12 cellular contexts compared by ENCODE assay signal in the genomic region with DNA sequence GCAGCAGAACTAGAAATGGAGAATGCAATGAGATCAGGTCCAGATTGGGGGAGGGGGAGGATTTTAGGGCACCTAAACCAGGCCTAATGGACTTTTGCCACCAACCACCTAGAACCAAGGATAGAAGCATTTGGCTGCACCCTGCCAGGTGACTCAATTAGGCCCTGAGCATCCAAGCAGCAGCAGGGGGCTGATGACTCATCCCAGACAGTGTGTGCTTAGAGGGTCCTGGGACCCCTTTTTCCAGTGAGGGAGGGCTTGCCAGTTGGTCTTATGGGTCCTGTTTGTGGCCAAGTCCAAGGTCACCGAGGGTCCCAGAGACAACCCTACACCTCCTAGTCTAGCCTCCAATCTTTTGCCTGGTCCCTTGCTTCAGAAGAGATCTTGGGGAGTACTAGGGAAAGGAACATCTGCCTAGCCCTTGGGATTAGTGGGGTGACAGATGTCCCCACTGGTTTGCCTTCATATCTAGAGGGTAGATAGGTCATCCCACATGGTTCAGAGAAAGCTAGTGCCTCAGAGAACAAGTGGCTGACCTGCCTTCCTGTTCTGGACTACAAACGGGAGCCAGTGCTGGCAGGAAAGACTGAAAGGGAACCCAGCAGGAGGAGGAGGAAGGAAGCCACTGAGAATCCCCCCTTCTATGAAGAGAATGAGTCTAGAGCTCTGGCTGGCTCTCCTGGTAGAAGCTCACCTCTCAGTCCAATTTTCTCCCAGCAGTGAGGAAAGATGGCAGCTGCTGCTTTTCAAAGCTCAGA. TPM values are rescaled to one million over a fixed set of nuclear protein-coding genes. Genes with fewer than 3 reads are reported as not detected.
DNase-seq lines count a peak whose midpoint lies in the region; ATAC-seq, FAIRE-seq and TF ChIP-seq lines count a peak whose summit lies in the region.
"Had no signal": no experiment of that assay in that cellular context is flagged by ENCODE, and none has a peak within 500 bp of the region (broad histone marks: within the 10 kb centered on the region; RNA-seq: fewer than 3 reads in every experiment).

No MANE protein-coding gene starts in this region.

- H2BK5ac ChIP-seq in neuronal stem cell (ENCODE audit: low read length): no peak overlapping the region

- H3K4me3 ChIP-seq in HUES64 (ENCODE audit: low read length) (peak overlapping the region; percentile 64; the same call in 1 of the 2 replicates), neuronal stem cell (ENCODE audit: low read length in 2 of 2) (no peak overlapping the region)

- no peak overlapping the region for H2BK12ac ChIP-seq in neuronal stem cell (ENCODE audit: low read length)

- H2AFZ ChIP-seq in neuronal stem cell (ENCODE audit: low read length): peak overlapping the region; percentile 14

- peaks cover 24% of the 10 kb centered on the region for H3K4me1 ChIP-seq in HUES64 (ENCODE audit: insufficient read depth, low read length)
- H3K4me1 ChIP-seq in neuronal stem cell (ENCODE audit: control insufficient read depth in 2 of 2, insufficient read depth in 1 of 2, low read depth in 1 of 2, low read length in 2 of 2): peaks cover 20 to 30% of the 10 kb centered on the region in 2 donors

- CTCF ChIA-PET in activated CD8-positive, alpha-beta T cell treated with anti-CD3 and anti-CD28 coated beads for 36 hours (lab: Charles Lee): interaction anchor here (0.8 to 19.3 kb wide), 9 partner anchors 9 to 110 kb away, joined by 3 to 424 read pairs (median 4); partner anchors contain the start of gene TBX21
- CTCF ChIA-PET in activated CD8-positive, alpha-beta T cell treated with anti-CD3 and anti-CD28 coated beads, Interleukin-2, amount 10 ng/mL, durations not matched to agents 7 days and 5 days (lab: Charles Lee): interaction anchor here (0.7 to 2.6 kb wide), 11 partner anchors 8 to 98 kb away, joined by 3 to 12 read pairs (median 4); partner anchors contain the start of gene TBX21

- H3K36me3 Mint-ChIP-seq in activated CD8-positive, alpha-beta T cell treated with anti-CD3 and anti-CD28 coated beads for 36 hours (ENCODE audit: low read depth): peaks cover 3% of the 10 kb centered on the region
- no peaks in the 10 kb centered on the region for H3K36me3 Mint-ChIP-seq in activated CD8-positive, alpha-beta T cell treated with anti-CD3 and anti-CD28 coated beads, Interleukin-2, amount 10 ng/mL, durations not matched to agents 7 days and 5 days (ENCODE audit: low read depth)
- no peaks in the 10 kb centered on the region for H3K36me3 Mint-ChIP-seq in activated naive CD8-positive, alpha-beta T cell treated with anti-CD3 and anti-CD28 coated beads, Interleukin-2, amount 50 U/mL, for 24 hours (ENCODE audit: low read depth)
- H3K36me3 Mint-ChIP-seq: stimulated activated naive B cell treated with anti-CD40 and anti-IgM and Interleukin-4, amounts not matched to agents 10 μg/mL and 1 μg/mL and 100 μg/mL, for 72 hours had no signal

- no peak overlapping the region for H3K4me2 ChIP-seq in neuronal stem cell (ENCODE audit: insufficient read depth, low read length, poor library complexity, severe bottlenecking)

- POLR2A ChIA-PET in activated CD8-positive, alpha-beta T cell treated with anti-CD3 and anti-CD28 coated beads for 36 hours (lab: Charles Lee): interaction anchor here (0.9 to 18.8 kb wide), 11 partner anchors 10 to 43 kb away, joined by 3 to 493 read pairs (median 6); partner anchors contain the start of genes KPNB1 and TBX21
- POLR2A ChIA-PET in activated CD8-positive, alpha-beta T cell treated with anti-CD3 and anti-CD28 coated beads, Interleukin-2, amount 10 ng/mL, durations not matched to agents 7 days and 5 days (lab: Charles Lee): interaction anchor here (0.7 to 1.6 kb wide), 6 partner anchors 9 to 126 kb away, joined by 3 to 6 read pairs (median 4); no protein-coding TSS in a partner anchor

- H3K27ac Mint-ChIP-seq in activated CD8-positive, alpha-beta T cell treated with anti-CD3 and anti-CD28 coated beads for 36 hours: peak overlapping the region; percentile 89
- no peak overlapping the region for H3K27ac Mint-ChIP-seq in activated CD8-positive, alpha-beta T cell treated with anti-CD3 and anti-CD28 coated beads, Interleukin-2, amount 10 ng/mL, durations not matched to agents 7 days and 5 days
- H3K27ac Mint-ChIP-seq in activated naive CD8-positive, alpha-beta T cell treated with anti-CD3 and anti-CD28 coated beads, Interleukin-2, amount 50 U/mL, for 24 hours: peak overlapping the region; percentile 93

- H3K27me3 Mint-ChIP-seq in activated CD8-positive, alpha-beta T cell treated with anti-CD3 and anti-CD28 coated beads for 36 hours: no peaks in the 10 kb centered on the region
- H3K27me3 Mint-ChIP-seq in activated CD8-positive, alpha-beta T cell treated with anti-CD3 and anti-CD28 coated beads, Interleukin-2, amount 10 ng/mL, durations not matched to agents 7 days and 5 days (ENCODE audit: low read depth): no peaks in the 10 kb centered on the region
- no peaks in the 10 kb centered on the region for H3K27me3 Mint-ChIP-seq in activated naive CD8-positive, alpha-beta T cell treated with anti-CD3 and anti-CD28 coated beads, Interleukin-2, amount 50 U/mL, for 24 hours
- H3K27me3 Mint-ChIP-seq: stimulated activated naive B cell treated with anti-CD40 and anti-IgM and Interleukin-4, amounts not matched to agents 10 μg/mL and 1 μg/mL and 100 μg/mL, for 72 hours had no signal

- H3K18ac ChIP-seq in neuronal stem cell (ENCODE audit: low read length): no peak overlapping the region

- H4K8ac ChIP-seq in neuronal stem cell (ENCODE audit: low read depth, low read length): no peak overlapping the region

- peaks cover 1% of the 10 kb centered on the region; the same call in 1 of the 2 replicates for H3K36me3 ChIP-seq in HUES64 (ENCODE audit: insufficient read depth, low read length)
- H3K36me3 ChIP-seq in neuronal stem cell (replicated peaks in 1 of 2; ENCODE audit: control insufficient read depth in 2 of 2, insufficient read depth in 2 of 2, low read length in 2 of 2): peaks cover 3 to 9% of the 10 kb centered on the region in 2 donors

- 70% methylated on average over 2 of the region's 2 CpGs for WGBS in HUES64
- WGBS in neuronal stem cell (ENCODE audit: extremely low coverage in 2 of 2, insufficient read length in 2 of 2, insufficient replicate concordance in 1 of 2), 2 donors: no CpG with 5 or more reads among the region's 2 CpGs

- no peak overlapping the region for H4K91ac ChIP-seq in neuronal stem cell (ENCODE audit: low read depth, low read length, poor library complexity)

- H3K9ac ChIP-seq in HUES64 (ENCODE audit: low read depth, low read length): no peak overlapping the region
- H3K9ac ChIP-seq in neuronal stem cell (ENCODE audit: low read depth, low read length, poor library complexity): no peak overlapping the region

- no peaks in the 10 kb centered on the region for H3K9me3 Mint-ChIP-seq in activated CD8-positive, alpha-beta T cell treated with anti-CD3 and anti-CD28 coated beads for 36 hours
- no peaks in the 10 kb centered on the region for H3K9me3 Mint-ChIP-seq in activated CD8-positive, alpha-beta T cell treated with anti-CD3 and anti-CD28 coated beads, Interleukin-2, amount 10 ng/mL, durations not matched to agents 7 days and 5 days (ENCODE audit: insufficient read depth)
- H3K9me3 Mint-ChIP-seq in activated naive CD8-positive, alpha-beta T cell treated with anti-CD3 and anti-CD28 coated beads, Interleukin-2, amount 50 U/mL, for 24 hours: no peaks in the 10 kb centered on the region
- H3K9me3 Mint-ChIP-seq: stimulated activated naive B cell treated with anti-CD40 and anti-IgM and Interleukin-4, amounts not matched to agents 10 μg/mL and 1 μg/mL and 100 μg/mL, for 72 hours had no signal

- H3K9me3 ChIP-seq in HUES64 (ENCODE audit: insufficient read depth, low read depth, low read length) (no peaks in the 10 kb centered on the region), neuronal stem cell (replicated peaks in 1 of 2; ENCODE audit: control insufficient read depth in 2 of 2, insufficient read depth in 1 of 2, low read depth in 1 of 2, low read length in 2 of 2) (no peaks in the 10 kb centered on the region)

- peak overlapping the region; percentile 82 for H3K4me3 Mint-ChIP-seq in activated CD8-positive, alpha-beta T cell treated with anti-CD3 and anti-CD28 coated beads for 36 hours
- no peak overlapping the region for H3K4me3 Mint-ChIP-seq in activated CD8-positive, alpha-beta T cell treated with anti-CD3 and anti-CD28 coated beads, Interleukin-2, amount 10 ng/mL, durations not matched to agents 7 days and 5 days
- peak overlapping the region; percentile 88 for H3K4me3 Mint-ChIP-seq in activated naive CD8-positive, alpha-beta T cell treated with anti-CD3 and anti-CD28 coated beads, Interleukin-2, amount 50 U/mL, for 24 hours

- H3K27me3 ChIP-seq in HUES64 (ENCODE audit: insufficient read depth, low read length) (no peaks in the 10 kb centered on the region; the same call in 1 of the 2 replicates), neuronal stem cell (ENCODE audit: control insufficient read depth in 3 of 3, insufficient read depth in 3 of 3, low read depth in 1 of 3, low read length in 3 of 3) (peaks cover 0 to 1% (median 0%) of the 10 kb centered on the region in 3 experiments)

- ATAC-seq in activated CD8-positive, alpha-beta T cell treated with anti-CD3 and anti-CD28 coated beads for 36 hours: no peak
- ATAC-seq in activated CD8-positive, alpha-beta T cell treated with anti-CD3 and anti-CD28 coated beads, Interleukin-2, amount 10 ng/mL, durations not matched to agents 7 days and 5 days: no peak
- ATAC-seq in activated naive CD8-positive, alpha-beta T cell treated with anti-CD3 and anti-CD28 coated beads, Interleukin-2, amount 50 U/mL, for 24 hours: no peak
- no peak for ATAC-seq in GM21529 (IDR thresholded peaks at IDR 0.05; ENCODE audit: unreplicated experiment)
- ATAC-seq in left colon: no peak
- ATAC-seq: stimulated activated naive B cell treated with anti-CD40 and anti-IgM and Interleukin-4, amounts not matched to agents 10 μg/mL and 1 μg/mL and 100 μg/mL, for 72 hours had no signal

- no peak overlapping the region for H2AK5ac ChIP-seq in neuronal stem cell (ENCODE audit: low read depth, low read length)

- no peak overlapping the region for H2BK120ac ChIP-seq in neuronal stem cell (ENCODE audit: low read depth, low read length)

- H3K14ac ChIP-seq in neuronal stem cell (ENCODE audit: low read length): no peak overlapping the region

- DNase-seq in activated CD8-positive, alpha-beta T cell treated with anti-CD3 and anti-CD28 coated beads for 36 hours: no peak
- DNase-seq in activated CD8-positive, alpha-beta T cell treated with anti-CD3 and anti-CD28 coated beads, Interleukin-2, amount 10 ng/mL, durations not matched to agents 7 days and 5 days: no peak
- DNase-seq in activated naive CD8-positive, alpha-beta T cell treated with anti-CD3 and anti-CD28 coated beads, Interleukin-2, amount 50 U/mL, for 24 hours: no peak
- DNase-seq in neuronal stem cell (ENCODE audit: low spot score) (no peak), left colon (no peak), RCC 7860 (ENCODE audit: low spot score) (no peak)
- DNase-seq: effector CD4-positive, alpha-beta T cell; Karpas-422; NCI-H446 treated with DMSO at 0.1 percent for 48 hours; stimulated activated naive B cell treated with anti-CD40 and anti-IgM and Interleukin-4, amounts not matched to agents 10 μg/mL and 1 μg/mL and 100 μg/mL, for 72 hours had no signal

- no peak for FAIRE-seq in RCC 7860 (lab: Jason Lieb, UNC)

- H3K27ac ChIP-seq in HUES64 (ENCODE audit: low read depth, low read length): no peak overlapping the region
- H3K27ac ChIP-seq in neuronal stem cell (replicated peaks; ENCODE audit: low read length): no peak overlapping the region

- H3K23ac ChIP-seq in neuronal stem cell (ENCODE audit: low read depth, low read length, poor library complexity): no peak overlapping the region

- peaks cover 8% of the 10 kb centered on the region for H3K79me1 ChIP-seq in neuronal stem cell (ENCODE audit: low read depth, low read length)

- no peak overlapping the region for H3K4ac ChIP-seq in neuronal stem cell (ENCODE audit: low read length)

- intact Hi-C loops in activated CD8-positive, alpha-beta T cell treated with anti-CD3 and anti-CD28 coated beads for 36 hours (cut with micrococcal nuclease): no loop called here
- intact Hi-C loops in left colon (cut with DNase I, micrococcal nuclease): no loop called here

- no peak for TF ChIP-seq CTCF in activated CD8-positive, alpha-beta T cell treated with anti-CD3 and anti-CD28 coated beads for 36 hours (IDR thresholded peaks at IDR 0.05)

- H3K4me1 Mint-ChIP-seq in activated CD8-positive, alpha-beta T cell treated with anti-CD3 and anti-CD28 coated beads for 36 hours (ENCODE audit: low read depth): peaks cover 43% of the 10 kb centered on the region
- peaks cover 27% of the 10 kb centered on the region for H3K4me1 Mint-ChIP-seq in activated CD8-positive, alpha-beta T cell treated with anti-CD3 and anti-CD28 coated beads, Interleukin-2, amount 10 ng/mL, durations not matched to agents 7 days and 5 days (ENCODE audit: low read depth)
- peaks cover 49% of the 10 kb centered on the region for H3K4me1 Mint-ChIP-seq in activated naive CD8-positive, alpha-beta T cell treated with anti-CD3 and anti-CD28 coated beads, Interleukin-2, amount 50 U/mL, for 24 hours

- H2BK15ac ChIP-seq in neuronal stem cell (ENCODE audit: low read length): no peak overlapping the region

RNA-seq across cellular contexts. Expression of gene TBKBP1, which starts 1.6 kb away (rescaled TPM):
- 10 to 100 TPM; 12.4 to 13.6 TPM for total RNA-seq in activated CD8-positive, alpha-beta T cell treated with anti-CD3 and anti-CD28 coated beads for 36 hours
- total RNA-seq in activated CD8-positive, alpha-beta T cell treated with anti-CD3 and anti-CD28 coated beads, Interleukin-2, amount 10 ng/mL, durations not matched to agents 7 days and 5 days: 1 to 10 TPM; 2.4 to 3.7 TPM
- 11.0 TPM for polyA plus RNA-seq in HUES64 (2013, experiment 1 of 2)
- 12.3 TPM for polyA plus RNA-seq in HUES64 (2013, experiment 2 of 2)
- 12.8 TPM for polyA plus RNA-seq in neuronal stem cell (2013, experiment 1 of 2)
- polyA plus RNA-seq in neuronal stem cell (2013, experiment 2 of 2): 13.4 TPM
- total RNA-seq in left colon: 1 to 10 TPM; 1.5 to 3.8 TPM

RNA-seq across cellular contexts. Expression of gene TBX21, which starts 40.7 kb away (rescaled TPM):
- 10 to 100 TPM; 53.0 to 56.9 TPM for total RNA-seq in activated CD8-positive, alpha-beta T cell treated with anti-CD3 and anti-CD28 coated beads for 36 hours
- 10 to 100 TPM; 27.4 to 27.5 TPM for total RNA-seq in activated CD8-positive, alpha-beta T cell treated with anti-CD3 and anti-CD28 coated beads, Interleukin-2, amount 10 ng/mL, durations not matched to agents 7 days and 5 days
- not detected for polyA plus RNA-seq in HUES64 (2013, experiment 1 of 2)
- polyA plus RNA-seq in HUES64 (2013, experiment 2 of 2): not detected
- polyA plus RNA-seq in neuronal stem cell (2013, experiment 1 of 2): not detected
- 0.01 TPM for polyA plus RNA-seq in neuronal stem cell (2013, experiment 2 of 2)
- total RNA-seq in left colon: under 1 TPM; 0.34 to 0.56 TPM

RNA-seq across cellular contexts. Expression of gene KPNB1, which starts 42.6 kb away (rescaled TPM):
- total RNA-seq in activated CD8-positive, alpha-beta T cell treated with anti-CD3 and anti-CD28 coated beads for 36 hours: 100 to 1,000 TPM; 589 to 605 TPM
- total RNA-seq in activated CD8-positive, alpha-beta T cell treated with anti-CD3 and anti-CD28 coated beads, Interleukin-2, amount 10 ng/mL, durations not matched to agents 7 days and 5 days: 100 to 1,000 TPM; 413 to 427 TPM
- polyA plus RNA-seq in HUES64 (2013, experiment 1 of 2): 552 TPM
- polyA plus RNA-seq in HUES64 (2013, experiment 2 of 2): 394 TPM
- polyA plus RNA-seq in neuronal stem cell (2013, experiment 1 of 2): 208 TPM
- 239 TPM for polyA plus RNA-seq in neuronal stem cell (2013, experiment 2 of 2)
- total RNA-seq in left colon: 100 to 1,000 TPM; 176 to 228 TPM

Comparison
In these comparisons a context has a peak if more than half of its experiments do, and no peak if none do; other contexts are left out.
1. RNA of gene TBX21, which starts 40.7 kb away (total RNA-seq): 53.0 to 56.9 TPM in activated CD8-positive, alpha-beta T cell treated with anti-CD3 and anti-CD28 coated beads for 36 hours and 27.4 to 27.5 TPM in activated CD8-positive, alpha-beta T cell treated with anti-CD3 and anti-CD28 coated beads, Interleukin-2, amount 10 ng/mL, durations not matched to agents 7 days and 5 days; 0.34 to 0.56 TPM in left colon; every median in the first group is over 10 times any median in the second.